22 cellular contexts compared by ENCODE assay signal in the genomic region with DNA sequence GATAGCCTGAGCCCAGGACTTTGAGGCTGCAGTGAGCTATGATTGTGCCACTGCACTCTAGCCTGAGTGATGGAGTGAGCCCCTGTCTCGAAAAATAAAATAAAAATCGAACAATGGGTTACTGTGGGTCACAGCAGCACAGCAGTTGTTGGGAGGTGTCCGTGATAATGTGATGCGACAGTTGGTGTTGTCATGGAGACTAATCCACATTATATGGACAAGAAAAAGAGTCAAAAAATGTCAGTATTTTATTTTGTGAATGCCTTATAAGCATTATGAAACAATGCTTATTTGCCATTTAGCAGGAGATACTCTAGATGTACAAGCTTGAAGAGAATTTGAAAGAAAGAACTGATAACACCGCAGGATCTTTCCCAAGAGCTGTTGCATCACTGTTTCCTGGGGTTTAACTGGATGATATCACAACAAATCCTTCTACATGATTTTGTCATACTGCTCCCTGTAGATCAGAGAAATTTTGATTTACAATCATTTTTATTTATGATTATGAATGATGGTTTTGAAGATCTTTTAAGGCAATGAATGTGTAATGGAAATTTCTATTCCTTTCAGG.
DNase-seq lines count a peak whose midpoint lies in the region; ATAC-seq, FAIRE-seq and TF ChIP-seq lines count a peak whose summit lies in the region.
"Had no signal": no experiment of that assay in that cellular context is flagged by ENCODE, and none has a peak within 500 bp of the region (broad histone marks: within the 10 kb centered on the region; RNA-seq: fewer than 3 reads in every experiment).

No MANE protein-coding gene starts in this region.

- no peak overlapping the region for H3K4me3 Mint-ChIP-seq in GM23338
- H3K4me3 Mint-ChIP-seq: IgD-negative memory B cell had no signal

- H3K9me3 Mint-ChIP-seq in GM23338, result no peaks in the 10 kb centered on the region
- H3K9me3 Mint-ChIP-seq: IgD-negative memory B cell had no signal

- H3K9ac ChIP-seq in HepG2 (ENCODE audit: insufficient read depth, low read depth, low read length), result no peak overlapping the region
- H3K9ac ChIP-seq: SK-N-SH had no signal

- TF ChIP-seq RAD21 in HepG2 (CRISPR knock-in tag; IDR thresholded peaks at IDR 0.05), result no peak

- BruUV-seq in A673 (replicated peaks; lab: Mats Ljungman, UMichigan) (no TSS peak), HepG2 (replicated peaks; lab: Mats Ljungman, UMichigan) (no TSS peak)

- TF ChIP-seq POLR2A in NB4 (IDR thresholded peaks at IDR 0.05; ENCODE audit: extremely low read depth, insufficient read length) (no peak), HepG2 (IDR thresholded peaks at IDR 0.05; ENCODE audit: insufficient read depth in 1 of 2, low read depth in 2 of 2, low read length in 2 of 2) (no peak)

- intact Hi-C loops in A673 (cut with micrococcal nuclease; ENCODE audit: unreplicated experiment) (no loop called here), HepG2 (cut with micrococcal nuclease; ENCODE audit: unreplicated experiment) (loop anchor here (10.0 kb wide), 1 partner anchor 62 kb away; no protein-coding TSS in a partner anchor)

- H3K9me2 ChIP-seq in GM23338 (ENCODE audit: insufficient read depth), result no peaks in the 10 kb centered on the region
- H3K9me2 ChIP-seq: SK-N-SH had no signal

- H3K36me3 ChIP-seq in A673 (ENCODE audit: insufficient read depth, low read length, poor library complexity, severe bottlenecking) (no peaks in the 10 kb centered on the region), HepG2 (replicated peaks in 1 of 2; ENCODE audit: control insufficient read depth in 1 of 2, insufficient read depth in 2 of 2, low read length in 2 of 2) (no peaks in the 10 kb centered on the region), GM23338 (ENCODE audit: insufficient read depth) (no peaks in the 10 kb centered on the region)

- H2AFZ ChIP-seq in HepG2 (ENCODE audit: low read length) (no peak overlapping the region), GM23338 (no peak overlapping the region)

- TF ChIP-seq CTCF in A673 (conservative IDR thresholded peaks at IDR 0.05; ENCODE audit: low read depth, low read length) (no peak), NB4 (IDR thresholded peaks at IDR 0.05; ENCODE audit: low read depth, low read length) (no peak), cardiac fibroblast (IDR thresholded peaks at IDR 0.05; ENCODE audit: low read depth, low read length) (no peak), HepG2 (CRISPR knock-in tag; IDR thresholded peaks at IDR 0.05) (no peak), GM23338 (conservative IDR thresholded peaks at IDR 0.05; ENCODE audit: low read depth in 2 of 2) (no peak)

- no peak overlapping the region for H3K4me2 ChIP-seq in HepG2 (ENCODE audit: low read depth, low read length)
- H3K4me2 ChIP-seq in GM23338, result no peak overlapping the region
- H3K4me2 ChIP-seq: SK-N-SH had no signal

- H3K27me3 Mint-ChIP-seq in GM23338 (ENCODE audit: insufficient read depth, low read depth, poor library complexity), result peaks cover 3% of the 10 kb centered on the region
- H3K27me3 Mint-ChIP-seq: IgD-negative memory B cell had no signal

- peak; percentile 51 for FAIRE-seq in HepG2 (lab: Jason Lieb, UNC)
- FAIRE-seq: A204.1, GM12892, RCC 7860 had no signal

- 50% methylated on average over 5 of the region's 5 CpGs for WGBS in HepG2 (ENCODE audit: low lambda C conversion rate)

- peak; percentile 19 for DNase-seq in A673 (ENCODE audit: low spot score)
- peak; percentile 28 for DNase-seq in NB4 (ENCODE audit: low read depth)
- peak; percentile 18 to 80 for DNase-seq in cardiac fibroblast (ENCODE audit: low read depth in 2 of 2)
- peak; percentile 53 for DNase-seq in HepG2 (ENCODE audit: low spot score)
- no peak for DNase-seq in SKM-1 (lab: John Stamatoyannopoulos, UW; ENCODE audit: unreplicated experiment)
- DNase-seq in GM23338 (ENCODE audit: low spot score), result no peak
- DNase-seq in NCI-H2081 (lab: John Stamatoyannopoulos, UW), result no peak
- no peak for DNase-seq in COLO829 (ENCODE audit: low spot score)
- DNase-seq: C1 segment of cervical spinal cord, DND-41, GOT3, NCI-H1048, NCI-H1436 treated with DMSO at 0.1 percent for 48 hours, NCI-H2029 treated with DMSO at 0.1 percent for 48 hours, NCI-H510A, NCI-H774, Right ventricle myocardium superior, SK-N-SH had no signal

- H3K79me2 ChIP-seq in HepG2 (ENCODE audit: insufficient read depth, low read length), result no peaks in the 10 kb centered on the region
- H3K79me2 ChIP-seq in GM23338 (replicated peaks; ENCODE audit: insufficient read depth), result no peaks in the 10 kb centered on the region

- in situ Hi-C loops in HepG2 (cut with HindIII; ENCODE audit: extremely low pct_ligation_motif_present, low pct_unique_long_range_greater_than_20kb), result no loop called here

- no peak overlapping the region for H3K4me3 ChIP-seq in A673 (ENCODE audit: low read depth, low read length, poor library complexity, severe bottlenecking)
- H3K4me3 ChIP-seq in NB4 (ENCODE audit: low read depth, low read length), result no peak overlapping the region
- H3K4me3 ChIP-seq in cardiac fibroblast (replicated peaks in 1 of 2; ENCODE audit: low read depth in 2 of 2, low read length in 2 of 2), result no peak overlapping the region
- no peak overlapping the region for H3K4me3 ChIP-seq in HepG2 (replicated peaks in 1 of 3; ENCODE audit: insufficient read depth in 1 of 3, low read depth in 2 of 3, low read length in 3 of 3)
- no peak overlapping the region for H3K4me3 ChIP-seq in GM23338

- H3K4me1 Mint-ChIP-seq in GM23338, result peaks cover 12% of the 10 kb centered on the region; the same call in 2 of the 3 replicates
- H3K4me1 Mint-ChIP-seq: IgD-negative memory B cell had no signal

- CTCF ChIA-PET in A673 (lab: Charles Lee) (no interaction called here), HepG2 (lab: Yijun Ruan, JAX; ENCODE audit: low intra/inter-chr PET ratio, low total read pairs) (no interaction called here)

- H3K27me3 ChIP-seq in A673 (replicated peaks; ENCODE audit: insufficient read depth, low read depth, low read length, poor library complexity) (no peaks in the 10 kb centered on the region), HepG2 (ENCODE audit: control insufficient read depth in 1 of 2, insufficient read depth in 2 of 2, low read length in 2 of 2) (peaks cover 0 to 5% of the 10 kb centered on the region in 2 experiments; a peak in 2 of 5 replicates), GM23338 (ENCODE audit: insufficient read depth) (no peaks in the 10 kb centered on the region)

- ATAC-seq in HepG2 (no peak), GM23338 (no peak)

- H3K36me3 Mint-ChIP-seq in GM23338 (ENCODE audit: low read depth), result no peaks in the 10 kb centered on the region
- H3K36me3 Mint-ChIP-seq: IgD-negative memory B cell had no signal

- POLR2A ChIA-PET in A673 (lab: Charles Lee; ENCODE audit: low non-redundant PET) (no interaction called here), HepG2 (lab: Yijun Ruan, JAX) (no interaction called here)

- H3K4me1 ChIP-seq in A673 (ENCODE audit: insufficient read depth, low read length, poor library complexity, severe bottlenecking), result peaks cover 14% of the 10 kb centered on the region
- peaks cover 61% of the 10 kb centered on the region for H3K4me1 ChIP-seq in HepG2 (ENCODE audit: insufficient read depth, low read length)
- H3K4me1 ChIP-seq in GM23338 (ENCODE audit: insufficient read depth), result peaks cover 8% of the 10 kb centered on the region

- H4K20me1 ChIP-seq in HepG2 (ENCODE audit: insufficient read depth, low read length) (no peaks in the 10 kb centered on the region), GM23338 (replicated peaks; ENCODE audit: insufficient read depth) (no peaks in the 10 kb centered on the region)

- TF ChIP-seq EP300 in HepG2 (IDR thresholded peaks at IDR 0.05; ENCODE audit: low read depth in 2 of 2, low read length in 2 of 2), result no peak
- no peak for TF ChIP-seq EP300 in HepG2 (CRISPR knock-in tag; IDR thresholded peaks at IDR 0.05; ENCODE audit: borderline replicate concordance)

- H3K27ac ChIP-seq in A673 (ENCODE audit: low read depth, low read length, poor library complexity, severe bottlenecking) (no peak overlapping the region), HepG2 (ENCODE audit: extremely low read length, insufficient read depth, low read length) (no peak overlapping the region), GM23338 (ENCODE audit: low read depth) (no peak overlapping the region)

- no peaks in the 10 kb centered on the region for H3K9me3 ChIP-seq in A673 (ENCODE audit: low read depth, low read length, poor library complexity, severe bottlenecking)
- no peaks in the 10 kb centered on the region for H3K9me3 ChIP-seq in HepG2 (ENCODE audit: low read length)
- H3K9me3 ChIP-seq: SK-N-SH had no signal

- no peaks in the 10 kb centered on the region for H3F3A ChIP-seq in GM23338 (replicated peaks; ENCODE audit: low read depth)

- H3K27ac Mint-ChIP-seq in GM23338, result no peak overlapping the region
- H3K27ac Mint-ChIP-seq: IgD-negative memory B cell had no signal

TF ChIP-seq in HepG2, 621 proteins besides CTCF, POLR2A, EP300 and RAD21:
- TF ChIP-seq NR3C1 (CRISPR knock-in tag; IDR thresholded peaks at IDR 0.05) (no peak), CEBPB (IDR thresholded peaks at IDR 0.05; ENCODE audit: borderline replicate concordance, low read depth, low read length) (peak; percentile 74; the same call in 1 of the 2 replicates), CEBPG (CRISPR knock-in tag; IDR thresholded peaks at IDR 0.05) (peak; percentile 61), GATAD2A (CRISPR knock-in tag; IDR thresholded peaks at IDR 0.05) (0 out of 2 replicates have a peak, but pooled peaks have one; percentile 14), ZBTB21 (CRISPR knock-in tag; IDR thresholded peaks at IDR 0.05) (peak; percentile 72)
TF ChIP-seq in HepG2: peak in this region for 4.

TF ChIP-seq in GM23338, 12 proteins besides CTCF, POLR2A, EP300 and RAD21 (continues in another document):
- TF ChIP-seq ZNF331 (CRISPR knock-in tag; IDR thresholded peaks at IDR 0.05; ENCODE audit: low read depth) (no peak), NANOG (IDR thresholded peaks at IDR 0.05; ENCODE audit: borderline replicate concordance) (no peak), ZNF114 (CRISPR knock-in tag; IDR thresholded peaks at IDR 0.05) (no peak), EZH2phosphoT487 (IDR thresholded peaks at IDR 0.05; ENCODE audit: unreplicated experiment) (no peak), POLR2AphosphoS5 (IDR thresholded peaks at IDR 0.05; ENCODE audit: low read depth) (no peak)

Comparison
In these comparisons a context has a peak if more than half of its experiments do, and no peak if none do; other contexts are left out.
1. DNase-seq: peak in A673 (single experiment), NB4 (single experiment), cardiac fibroblast (2 of 2) and HepG2 (single experiment); none in SKM-1 (single experiment), GM23338 (single experiment), NCI-H2081 (0 of 2) and COLO829 (single experiment).